Comparison of ENCODE assay signal across 33 cellular contexts in the genomic region with DNA sequence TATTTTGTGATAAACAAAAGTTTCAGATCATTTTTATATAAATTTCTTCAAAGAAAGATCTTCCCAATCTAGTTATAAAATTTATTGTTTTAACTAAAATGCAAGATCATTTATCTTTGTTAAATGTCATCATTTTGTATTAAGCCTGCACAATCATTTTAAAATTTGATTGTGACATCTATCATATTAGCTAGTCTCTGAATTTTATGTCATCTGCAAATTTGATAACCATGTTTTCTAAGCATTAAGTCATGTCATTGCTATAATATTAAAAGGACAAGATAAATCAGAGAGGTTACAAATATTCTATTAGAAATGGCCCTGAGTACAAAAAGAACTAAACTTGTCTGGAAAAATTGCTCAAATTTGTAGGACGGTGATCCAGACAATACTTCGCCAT.
"Had no signal": no experiment of that assay in that cellular context is flagged by ENCODE, and none has a peak within 500 bp of the region (broad histone marks: within the 10 kb centered on the region; RNA-seq: fewer than 3 reads in every experiment).

No MANE protein-coding gene starts in this region.

- H3K9me3 ChIP-seq: adrenal gland, body of pancreas, breast epithelium had no signal

- H3K36me3 ChIP-seq: adrenal gland, brain microvascular endothelial cell, breast epithelium had no signal

- FAIRE-seq: astrocyte, TTC549 had no signal

- H3K27ac ChIP-seq: adrenal gland, body of pancreas, brain microvascular endothelial cell, breast epithelium, VCaP had no signal

- ATAC-seq: activated CD8-positive, alpha-beta T cell treated with anti-CD3 and anti-CD28 coated beads for 36 hours; activated naive CD4-positive, alpha-beta T cell treated with anti-CD3 and anti-CD28 coated beads, Interleukin-2, amount 50 U/mL, for 72 hours; activated T-cell treated with anti-CD3 and anti-CD28 coated beads, Interleukin-2, amount 50 U/mL, for 4 hours; activated T-cell treated with anti-CD3 and anti-CD28 coated beads, Interleukin-2, amount 50 U/mL, for 72 hours; activated T-helper 17 cell treated with anti-CD3 and anti-CD28 coated beads, Interleukin-2, amount 50 U/mL, for 72 hours; body of pancreas had no signal

- H3K27me3 ChIP-seq: body of pancreas, brain microvascular endothelial cell, breast epithelium had no signal

- DNase-seq: activated B cell treated with CpG ODN at 0.5 μM for 24 hours; activated CD4-positive, alpha-beta memory T cell treated with anti-CD3 and anti-CD28 coated beads for 36 hours; activated CD4-positive, alpha-beta T cell treated with anti-CD3 and anti-CD28 coated beads for 4 hours; activated CD4-positive, alpha-beta T cell treated with anti-CD3 and anti-CD28 coated beads, Interleukin-2, amount 10 ng/mL, durations not matched to agents 24 days and 14 days; activated CD4-positive, alpha-beta T cell treated with anti-CD3 and anti-CD28 coated beads, Interleukin-2, amount 50 U/mL, for 1 hour; activated CD4-positive, alpha-beta T cell treated with anti-CD3 and anti-CD28 coated beads, Interleukin-2, amount 50 U/mL, for 4 hours; activated CD4-positive, CD25-positive, alpha-beta regulatory T cell treated with anti-CD3 and anti-CD28 coated beads, Interleukin-2, amount 50 U/mL, for 72 hours; activated CD8-positive, alpha-beta memory T cell treated with anti-CD3 and anti-CD28 coated beads, Interleukin-2, amount 50 U/mL, for 4 hours; activated CD8-positive, alpha-beta T cell treated with anti-CD3 and anti-CD28 coated beads for 36 hours; activated effector memory CD4-positive, alpha-beta T cell treated with anti-CD3 and anti-CD28 coated beads, Interleukin-2, amount 50 U/mL, for 16 hours; activated gamma-delta T cell treated with Interleukin-2 at 50 U/mL for 16 hours; activated naive CD4-positive, alpha-beta T cell; activated naive CD4-positive, alpha-beta T cell treated with anti-CD3 and anti-CD28 coated beads for 36 hours; activated naive CD4-positive, alpha-beta T cell treated with anti-CD3 and anti-CD28 coated beads, Interleukin-2, amount 50 U/mL, for 16 hours; activated naive CD8-positive, alpha-beta T cell treated with anti-CD3 and anti-CD28 coated beads for 36 hours; activated T-cell treated with anti-CD3 and anti-CD28 coated beads for 4 hours; activated T-cell treated with anti-CD3 and anti-CD28 coated beads, Interleukin-2, amount 50 U/mL, for 1 hour; activated T-cell treated with anti-CD3 and anti-CD28 coated beads, Interleukin-2, amount 50 U/mL, for 4 hours; activated T-cell treated with anti-CD3 and anti-CD28 coated beads, Interleukin-2, amount 50 U/mL, for 72 hours; adrenal gland; amniotic stem cell; aorta; body of pancreas; brain microvascular endothelial cell; central memory CD4-positive, alpha-beta T cell; T-helper 2 cell; T-helper 9 cell had no signal

- H3K4me3 ChIP-seq: adrenal gland, body of pancreas, breast epithelium had no signal

- H3K4me1 ChIP-seq: adrenal gland, body of pancreas, breast epithelium had no signal
